ENCODE assay signal across 30 cellular contexts in genomic region chr1:229349463-229350385, GRCh38. TPM values are rescaled to one million over a fixed set of nuclear protein-coding genes. Genes with fewer than 3 reads are reported as not detected.
DNase-seq lines count a peak whose midpoint lies in the region; ATAC-seq, FAIRE-seq and TF ChIP-seq lines count a peak whose summit lies in the region.
"Had no signal": no experiment of that assay in that cellular context is flagged by ENCODE, and none has a peak within 500 bp of the region (broad histone marks: within the 10 kb centered on the region; RNA-seq: fewer than 3 reads in every experiment).

No MANE protein-coding gene starts in this region.

- 0 out of 2 replicates have a peak, but pooled peaks cover 5% of the 10 kb centered on the region for H3K9me3 ChIP-seq in HepG2 (ENCODE audit: low read length)
- no peaks in the 10 kb centered on the region for H3K9me3 ChIP-seq in right lobe of liver
- H3K9me3 ChIP-seq in K562 (replicated peaks; ENCODE audit: control insufficient read depth, insufficient read depth, low read depth, low read length) = peaks cover 7% of the 10 kb centered on the region; the same call in 1 of the 2 replicates
- H3K9me3 ChIP-seq: Caco-2 had no signal

- H3K79me2 ChIP-seq in HepG2 (ENCODE audit: insufficient read depth, low read length) (no peaks in the 10 kb centered on the region), K562 (ENCODE audit: control insufficient read depth, insufficient read depth, low read length) (no peaks in the 10 kb centered on the region)

- TF ChIP-seq CTCF in HepG2 (CRISPR knock-in tag; IDR thresholded peaks at IDR 0.05) = no peak
- TF ChIP-seq CTCF in right lobe of liver (IDR thresholded peaks at IDR 0.05) = no peak
- no peak for TF ChIP-seq CTCF in K562 (IDR thresholded peaks at IDR 0.05 in 2 of 3, conservative IDR thresholded peaks at IDR 0.05 in 1 of 3; ENCODE audit: insufficient read depth in 2 of 3, low read depth in 1 of 3, low read length in 3 of 3)

- peak overlapping the region; percentile 1; the same call in 1 of the 2 replicates for H3K4me2 ChIP-seq in HepG2 (ENCODE audit: low read depth, low read length)
- H3K4me2 ChIP-seq in K562 (ENCODE audit: insufficient read depth, low read length) = peak overlapping the region; percentile 54
- H3K4me2 ChIP-seq: BLaER1, GM23338 had no signal

- intact Hi-C loops in HepG2 (cut with micrococcal nuclease; ENCODE audit: unreplicated experiment) = loop anchor here (10.0 kb wide), 1 partner anchor 135 kb away; no protein-coding TSS in a partner anchor
- intact Hi-C loops in right lobe of liver (cut with DNase I) = no loop called here
- intact Hi-C loops in K562 (cut with micrococcal nuclease) = no loop called here
- intact Hi-C loops in sciatic nerve (cut with DNase I) = loop anchor here (10.0 kb wide), 1 partner anchor 85 kb away; no protein-coding TSS in a partner anchor

- H4K20me1 ChIP-seq in HepG2 (ENCODE audit: insufficient read depth, low read length) (no peaks in the 10 kb centered on the region), K562 (replicated peaks; ENCODE audit: control insufficient read depth, insufficient read depth, low read length) (no peaks in the 10 kb centered on the region)
- H4K20me1 ChIP-seq: BLaER1 had no signal

- TF ChIP-seq EP300 in HepG2 (IDR thresholded peaks at IDR 0.05; ENCODE audit: low read depth in 2 of 2, low read length in 2 of 2) (no peak), HepG2 (CRISPR knock-in tag; IDR thresholded peaks at IDR 0.05; ENCODE audit: borderline replicate concordance) (no peak), K562 (IDR thresholded peaks at IDR 0.05; ENCODE audit: low read length) (no peak)

- POLR2A ChIA-PET in HepG2 (lab: Yijun Ruan, JAX) (no interaction called here), K562 (lab: Yijun Ruan, JAX) (interaction anchor here (0.6 to 1.7 kb wide), 8 partner anchors 7 to 892 kb away, joined by 3 to 5 read pairs (median 3); partner anchors contain the start of gene CCSAP)

- TF ChIP-seq POLR2A in HepG2 (IDR thresholded peaks at IDR 0.05; ENCODE audit: insufficient read depth in 1 of 2, low read depth in 2 of 2, low read length in 2 of 2) = no peak
- no peak for TF ChIP-seq POLR2A in right lobe of liver (IDR thresholded peaks at IDR 0.05)
- no peak for TF ChIP-seq POLR2A in K562 (conservative IDR thresholded peaks at IDR 0.05)

- FAIRE-seq in HepG2 (lab: Jason Lieb, UNC) = no peak
- no peak for FAIRE-seq in K562 (lab: Jason Lieb, UNC)
- FAIRE-seq: A204.1 had no signal

- H3K27ac ChIP-seq in HepG2 (ENCODE audit: extremely low read length, insufficient read depth, low read length) = no peak overlapping the region
- no peak overlapping the region for H3K27ac ChIP-seq in right lobe of liver
- H3K27ac ChIP-seq in K562 (ENCODE audit: extremely low read depth, low read depth, low read length) = peak overlapping the region; percentile 22; the same call in 1 of the 3 replicates
- H3K27ac ChIP-seq: BLaER1, HL-60, Peyer's patch, SJCRH30 had no signal

- H3K4me3 ChIP-seq in HepG2 (replicated peaks in 1 of 3; ENCODE audit: insufficient read depth in 1 of 3, low read depth in 2 of 3, low read length in 3 of 3) (no peak overlapping the region), right lobe of liver (no peak overlapping the region), K562 (no peak overlapping the region)
- H3K4me3 ChIP-seq: BLaER1, GM23338, Peyer's patch, SJCRH30 had no signal

- H3K36me3 ChIP-seq in HepG2 (replicated peaks in 1 of 2; ENCODE audit: control insufficient read depth in 1 of 2, insufficient read depth in 2 of 2, low read length in 2 of 2) (no peaks in the 10 kb centered on the region), right lobe of liver (no peaks in the 10 kb centered on the region), K562 (ENCODE audit: control insufficient read depth, insufficient read depth, low read length) (no peaks in the 10 kb centered on the region)
- H3K36me3 ChIP-seq: BLaER1, Peyer's patch, SJCRH30 had no signal

- H3K9ac ChIP-seq in HepG2 (ENCODE audit: insufficient read depth, low read depth, low read length) = no peak overlapping the region
- H3K9ac ChIP-seq in K562 (ENCODE audit: insufficient read depth in 1 of 2, low read depth in 2 of 2, low read length in 2 of 2) = peak overlapping the region in 1 of 2 experiments; percentile 16; a peak in 1 of 4 replicates
- H3K9ac ChIP-seq: BLaER1 had no signal

- H3K27me3 ChIP-seq in HepG2 (ENCODE audit: control insufficient read depth in 1 of 2, insufficient read depth in 2 of 2, low read length in 2 of 2) = peaks cover 0 to 17% of the 10 kb centered on the region in 2 experiments; a peak in 2 of 5 replicates
- no peaks in the 10 kb centered on the region for H3K27me3 ChIP-seq in right lobe of liver
- peaks cover 9 to 13% of the 10 kb centered on the region in 2 experiments; a peak in 3 of 5 replicates for H3K27me3 ChIP-seq in K562 (ENCODE audit: control insufficient read depth in 2 of 2, insufficient read depth in 2 of 2, low read length in 2 of 2)
- H3K27me3 ChIP-seq: BLaER1, Peyer's patch, SJCRH30 had no signal

- DNase-seq in HepG2 (ENCODE audit: low spot score) (no peak), right lobe of liver (no peak), NCI-H69 (lab: John Stamatoyannopoulos, UW) (peak; percentile 57), K562 (ENCODE audit: extremely low read depth in 1 of 4, low spot score in 3 of 4) (peak in 1 of 4 experiments; percentile 30), DMS153 (lab: John Stamatoyannopoulos, UW) (no peak), sciatic nerve (ENCODE audit: low spot score) (no peak)
- DNase-seq: Caco-2; CD4-positive, alpha-beta memory T cell; DMS 273 treated with DMSO at 0.1 percent for 48 hours; DMS79 treated with DMSO at 0.1 percent for 48 hours; GF-D8; H9; Kasumi-1; MV-4-11; NCI-H1105; NCI-H1436 treated with DMSO at 0.1 percent for 48 hours; NCI-H187 treated with DMSO at 0.1 percent for 48 hours; NCI-H2171 treated with DMSO at 0.1 percent for 48 hours; NCI-H446; NCI-H524 treated with DMSO at 0.1 percent for 48 hours; NCI-H82; Peyer's patch; SJCRH30; T-helper 17 cell had no signal

- peaks cover 36% of the 10 kb centered on the region for H3K4me1 ChIP-seq in HepG2 (ENCODE audit: insufficient read depth, low read length)
- no peaks in the 10 kb centered on the region for H3K4me1 ChIP-seq in right lobe of liver
- H3K4me1 ChIP-seq in K562 (replicated peaks in 1 of 2; ENCODE audit: control insufficient read depth in 2 of 2, insufficient read depth in 2 of 2, low read length in 2 of 2) = peaks cover 5 to 35% of the 10 kb centered on the region in 2 experiments; a peak in 3 of 5 replicates
- H3K4me1 ChIP-seq: BLaER1, Caco-2, Peyer's patch, SJCRH30 had no signal

- no peak for ATAC-seq in HepG2
- ATAC-seq in right lobe of liver = no peak
- no peak for ATAC-seq in K562
- no peak for ATAC-seq in GM21528 (IDR thresholded peaks at IDR 0.05; ENCODE audit: low FRiP score, unreplicated experiment)
- ATAC-seq in sciatic nerve = no peak
- ATAC-seq: GM23338, SK-N-SH treated with all-trans-retinoic acid at 6 μM for 48 hours, T-helper 17 cell had no signal

- no peaks in the 10 kb centered on the region for H3K9me1 ChIP-seq in K562 (ENCODE audit: control insufficient read depth, insufficient read depth, low read length)

- no peak for TF ChIP-seq RAD21 in HepG2 (CRISPR knock-in tag; IDR thresholded peaks at IDR 0.05)
- TF ChIP-seq RAD21 in K562 (CRISPR knock-in tag; conservative IDR thresholded peaks at IDR 0.05 in 1 of 2, IDR thresholded peaks at IDR 0.05 in 1 of 2) = 0 out of 4 replicates have a peak, but pooled peaks of 1 of the 2 experiments have one; percentile 4

- CTCF ChIA-PET in HepG2 (lab: Yijun Ruan, JAX; ENCODE audit: low intra/inter-chr PET ratio, low total read pairs) = no interaction called here
- CTCF ChIA-PET in K562 (lab: Yijun Ruan, JAX; ENCODE audit: low intra/inter-chr PET ratio) = no interaction called here

- H2AFZ ChIP-seq in HepG2 (ENCODE audit: low read length) (no peak overlapping the region), K562 (ENCODE audit: low read depth, low read length) (peak overlapping the region; percentile 23)
- H2AFZ ChIP-seq: GM23338 had no signal

- WGBS in HepG2 (ENCODE audit: low lambda C conversion rate) = 41% methylated on average over 8 of the region's 8 CpGs
- WGBS in right lobe of liver (ENCODE audit: insufficient coverage, low coverage, low lambda C conversion rate, missing lambda C conversion rate) = 58% methylated on average over 8 of the region's 8 CpGs
- WGBS in K562 (ENCODE audit: insufficient coverage, low coverage, missing lambda C conversion rate) = 15% methylated on average over 8 of the region's 8 CpGs

- in situ Hi-C loops in HepG2 (cut with HindIII; ENCODE audit: extremely low pct_ligation_motif_present, low pct_unique_long_range_greater_than_20kb) = no loop called here
- in situ Hi-C loops in K562 (cut with MboI) = no loop called here

- no TSS peak for BruUV-seq in HepG2 (replicated peaks; lab: Mats Ljungman, UMichigan)
- no TSS peak for BruUV-seq in K562 (replicated peaks; lab: Mats Ljungman, UMichigan)

RNA-seq across cellular contexts. Expression of gene CCSAP, which starts 6.9 kb away (rescaled TPM):
- total RNA-seq in HepG2 (2016; rRNA removed; fragmentation: Illumina TruSeq; extraction: Trizol) = 9.0 and 10.0 TPM in 2 replicates
- total RNA-seq in HepG2 (2016; cell fraction: cytosol; rRNA removed; fragmentation: Illumina TruSeq; extraction: Trizol; ENCODE audit: low read depth) = 1.1 and 1.4 TPM in 2 replicates
- total RNA-seq in HepG2 (2016; cell fraction: insoluble cytoplasmic fraction; rRNA removed; fragmentation: Illumina TruSeq; extraction: Trizol) = 9.1 and 10.6 TPM in 2 replicates
- total RNA-seq in HepG2 (2016; cell fraction: membrane; rRNA removed; fragmentation: Illumina TruSeq; extraction: Trizol) = 5.1 and 6.2 TPM in 2 replicates
- total RNA-seq in HepG2 (2016; cell fraction: nucleus; rRNA removed; fragmentation: Illumina TruSeq; extraction: Trizol) = 8.2 and 9.2 TPM in 2 replicates
- 3.1 and 3.7 TPM in 2 replicates for polyA plus RNA-seq in HepG2 (2011; rRNA removed)
- 1.8 and 2.8 TPM in 2 replicates for polyA plus RNA-seq in HepG2 (2011; cell fraction: cytosol; rRNA removed)
- polyA plus RNA-seq in HepG2 (2011; cell fraction: nucleus; rRNA removed) = 4.2 TPM in 2 replicates
- polyA plus RNA-seq in HepG2 (2012) = 3.8 and 4.7 TPM in 2 replicates
- 0.62 and 0.77 TPM in 2 replicates for polyA plus RNA-seq in HepG2 (2016; cell fraction: cytosol; fragmentation: Illumina TruSeq; extraction: Trizol; ENCODE audit: low read depth)
- 8.6 TPM in 2 replicates for polyA plus RNA-seq in HepG2 (2016; cell fraction: insoluble cytoplasmic fraction; fragmentation: Illumina TruSeq; extraction: Trizol; ENCODE audit: low read depth)
- polyA plus RNA-seq in HepG2 (2016; cell fraction: membrane; fragmentation: Illumina TruSeq; extraction: Trizol; ENCODE audit: low read depth) = 2.5 TPM in 2 replicates
- 11.2 and 11.4 TPM in 2 replicates for polyA plus RNA-seq in HepG2 (2016; cell fraction: nucleus; fragmentation: Illumina TruSeq; extraction: Trizol; ENCODE audit: insufficient read depth, low read depth)
- polyA minus RNA-seq in HepG2 (2011; rRNA and poly(A)+ RNA removed; ENCODE audit: low replicate concordance) = 3.9 and 4.7 TPM in 2 replicates
- 5.4 and 5.9 TPM in 2 replicates for polyA minus RNA-seq in HepG2 (2011; cell fraction: cytosol; rRNA and poly(A)+ RNA removed)
- 8.7 and 9.3 TPM in 2 replicates for polyA minus RNA-seq in HepG2 (2011; cell fraction: nucleus; rRNA and poly(A)+ RNA removed)
- total RNA-seq in right lobe of liver = 1 to 10 TPM; 1.4 to 3.2 (median 1.7) TPM
- 9.4 and 42.2 TPM in 2 replicates for total RNA-seq in K562 (2011; cell fraction: chromatin; rRNA removed; ENCODE audit: low replicate concordance)
- 6.0 and 8.4 TPM in 2 replicates for total RNA-seq in K562 (2011; cell fraction: nucleolus; rRNA removed)
- 19.9 and 28.9 TPM in 2 replicates for total RNA-seq in K562 (2011; cell fraction: nucleoplasm; rRNA removed)
- total RNA-seq in K562 (2014; rRNA removed) = 7.8 and 8.2 TPM in 2 replicates
- total RNA-seq in K562 (2014; rRNA removed; fragmentation: Illumina TruSeq; extraction: Trizol) = 13.6 and 14.4 TPM in 2 replicates
- total RNA-seq in K562 (2015; rRNA removed; fragmentation: Illumina TruSeq; extraction: Trizol) = 10.7 and 11.2 TPM in 2 replicates
- total RNA-seq in K562 (2021) = 10.3 and 10.5 TPM in 2 replicates
- 15.9 and 18.4 TPM in 2 replicates for polyA plus RNA-seq in K562 (2011; rRNA removed)
- 2.7 and 11.3 TPM in 2 replicates for polyA plus RNA-seq in K562 (2011; cell fraction: cytosol; rRNA removed)
- polyA plus RNA-seq in K562 (2011; cell fraction: nucleus; rRNA removed) = 8.0 and 22.9 TPM in 2 replicates
- 6.5 and 7.3 TPM in 2 replicates for polyA plus RNA-seq in K562 (2012)
- 6.9 and 9.5 TPM in 2 replicates for polyA plus RNA-seq in K562 (2014; fragmentation: Illumina TruSeq; extraction: Trizol)
- 1 to 10 TPM; 3.6 to 4.3 TPM for polyA plus RNA-seq in K562 (2014; fragmentation: Nextera tagmentation; extraction: Ambion mirVana)
- polyA plus RNA-seq in K562 (2014; rRNA removed) = 6.0 and 8.2 TPM in 2 replicates
- 22.1 and 31.4 TPM in 2 replicates for polyA minus RNA-seq in K562 (2011; rRNA and poly(A)+ RNA removed)
- 12.0 and 16.3 TPM in 2 replicates for polyA minus RNA-seq in K562 (2011; cell fraction: cytosol; rRNA and poly(A)+ RNA removed)
- polyA minus RNA-seq in K562 (2011; cell fraction: nucleus; rRNA and poly(A)+ RNA removed) = 5.0 and 16.2 TPM in 2 replicates
- 9.2 TPM for total RNA-seq in sciatic nerve

Comparison
In these comparisons a context has a peak if more than half of its experiments do, and no peak if none do; other contexts are left out.
1. intact Hi-C loops: an anchor here in HepG2 (10.0 kb wide) and sciatic nerve (10.0 kb wide); none called in right lobe of liver and K562.
2. Of the 241 proteins assayed by ChIP-seq in both HepG2 and K562: peak only in HepG2: none; only in K562: ADNP, DPF2, ESRRA, HDAC2, KDM1A and PHF20; in both: CHD4; in neither: 232; mixed calls (peak in some experiments, not most) for 2.